In the genomic region with DNA sequence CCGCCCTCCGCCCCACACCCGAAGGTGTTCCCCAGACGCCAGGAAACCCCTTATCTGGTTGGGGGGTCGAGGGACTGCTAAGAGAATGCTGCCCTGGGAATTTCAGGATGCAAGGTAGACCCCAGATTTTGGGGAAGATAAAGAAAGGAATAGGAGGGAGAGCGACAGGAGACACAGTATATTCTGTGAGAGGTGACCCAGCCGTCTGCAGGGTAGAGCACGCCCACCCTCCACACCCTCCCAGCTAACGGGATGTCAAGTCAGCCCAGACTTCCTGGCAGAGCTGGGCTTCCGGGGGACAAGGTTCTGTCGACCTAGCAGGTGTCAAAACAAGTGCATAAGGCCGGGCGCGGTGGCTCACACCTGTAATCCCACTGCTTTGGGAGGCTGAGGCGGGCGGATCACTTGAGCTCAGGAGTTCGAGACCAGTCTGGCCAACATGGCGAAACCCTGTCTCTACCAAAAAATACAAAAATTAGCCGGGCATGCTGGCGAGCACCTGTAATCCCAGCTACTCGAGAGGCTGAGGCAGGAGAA, we compare ENCODE assay signal across 10 cellular contexts. TPM values are rescaled to one million over a fixed set of nuclear protein-coding genes. Genes with fewer than 3 reads are reported as not detected.
DNase-seq lines count a peak whose midpoint lies in the region; ATAC-seq and TF ChIP-seq lines count a peak whose summit lies in the region.
"Had no signal": no experiment of that assay in that cellular context is flagged by ENCODE, and none has a peak within 500 bp of the region (broad histone marks: within the 10 kb centered on the region; RNA-seq: fewer than 3 reads in every experiment).

No MANE protein-coding gene starts in this region.

- ATAC-seq in PC-3: no peak
- no peak for ATAC-seq in GM21423 (IDR thresholded peaks at IDR 0.05; ENCODE audit: unreplicated experiment)

- no peak overlapping the region for H3K27ac Mint-ChIP-seq in activated naive CD4-positive, alpha-beta T cell treated with anti-CD3 and anti-CD28 coated beads for 36 hours
- peak overlapping the region; percentile 48 for H3K27ac Mint-ChIP-seq in glutamatergic neuron (ENCODE audit: unreplicated experiment)
- peak overlapping the region; percentile 90 for H3K27ac Mint-ChIP-seq in progenitor cell of endocrine pancreas

- CTCF ChIA-PET in activated naive CD4-positive, alpha-beta T cell treated with anti-CD3 and anti-CD28 coated beads for 36 hours (lab: Charles Lee): interaction anchor here (0.8 kb wide), 1 partner anchor 14 kb away, joined by 3 read pairs; the partner anchor contains the start of gene LRRC8E
- CTCF ChIA-PET in PC-3 (lab: Charles Lee): no interaction called here

- H3K36me3 ChIP-seq in PC-3 (ENCODE audit: low read depth, low read length): no peaks in the 10 kb centered on the region
- H3K36me3 ChIP-seq: uterus had no signal

- no peaks in the 10 kb centered on the region for H3K9me3 Mint-ChIP-seq in activated naive CD4-positive, alpha-beta T cell treated with anti-CD3 and anti-CD28 coated beads for 36 hours
- H3K9me3 Mint-ChIP-seq in glutamatergic neuron (ENCODE audit: unreplicated experiment): peaks cover 6% of the 10 kb centered on the region
- peaks cover 2% of the 10 kb centered on the region for H3K9me3 Mint-ChIP-seq in progenitor cell of endocrine pancreas (ENCODE audit: low read depth)

- no peak overlapping the region for H3K27ac ChIP-seq in PC-3 (ENCODE audit: low read length)
- H3K27ac ChIP-seq: uterus had no signal

- peak overlapping the region; percentile 69 for H3K4me3 ChIP-seq in PC-3 (ENCODE audit: low read length)
- H3K4me3 ChIP-seq: uterus had no signal

- DNase-seq in activated naive CD4-positive, alpha-beta T cell treated with anti-CD3 and anti-CD28 coated beads for 36 hours: no peak
- DNase-seq in activated naive CD4-positive, alpha-beta T cell treated with anti-CD3 and anti-CD28 coated beads, Interleukin-2, amount 50 U/mL, for 16 hours: no peak
- DNase-seq in PC-3 (no peak), glutamatergic neuron (no peak), progenitor cell of endocrine pancreas (ENCODE audit: low spot score, unreplicated experiment) (no peak), midbrain (lab: John Stamatoyannopoulos, UW) (no peak)
- DNase-seq in stimulated activated CD4-positive, alpha-beta T cell treated with anti-CD3 and anti-CD28 coated beads, Interleukin-2, amount 100 ng/mL, for 24 hours: no peak
- DNase-seq: KG1, uterus had no signal

- peaks cover 27% of the 10 kb centered on the region for H3K27me3 Mint-ChIP-seq in activated naive CD4-positive, alpha-beta T cell treated with anti-CD3 and anti-CD28 coated beads for 36 hours (ENCODE audit: low read depth)
- peaks cover 15% of the 10 kb centered on the region for H3K27me3 Mint-ChIP-seq in glutamatergic neuron (ENCODE audit: unreplicated experiment)
- no peaks in the 10 kb centered on the region for H3K27me3 Mint-ChIP-seq in progenitor cell of endocrine pancreas

- no peak for TF ChIP-seq CTCF in PC-3 (conservative IDR thresholded peaks at IDR 0.05; ENCODE audit: low read depth, low read length)
- no peak for TF ChIP-seq CTCF in glutamatergic neuron (IDR thresholded peaks at IDR 0.05; ENCODE audit: partially characterized antibody, unreplicated experiment)
- TF ChIP-seq CTCF in progenitor cell of endocrine pancreas (IDR thresholded peaks at IDR 0.05; ENCODE audit: unreplicated experiment): peak; percentile 17

- H2AFZ ChIP-seq in PC-3 (ENCODE audit: low read length): peak overlapping the region; percentile 80

- H3K9me2 ChIP-seq in PC-3 (replicated peaks; ENCODE audit: low read length): no peaks in the 10 kb centered on the region

- H3K27me3 ChIP-seq in PC-3 (ENCODE audit: low read length): no peaks in the 10 kb centered on the region

- H3K9me3 ChIP-seq in PC-3 (ENCODE audit: low read length): no peaks in the 10 kb centered on the region
- H3K9me3 ChIP-seq: uterus had no signal

- peaks cover 20% of the 10 kb centered on the region for H3K4me1 ChIP-seq in PC-3 (ENCODE audit: insufficient read depth, low read length)

- BruUV-seq in PC-3 (replicated peaks; lab: Mats Ljungman, UMichigan): no TSS peak

- peak overlapping the region; percentile 89 for H3K4me2 ChIP-seq in PC-3 (ENCODE audit: low read length)

- no peaks in the 10 kb centered on the region for H4K20me1 ChIP-seq in PC-3 (ENCODE audit: low read length)

- intact Hi-C loops in activated naive CD4-positive, alpha-beta T cell treated with anti-CD3 and anti-CD28 coated beads for 36 hours (cut with micrococcal nuclease): no loop called here
- intact Hi-C loops in PC-3 (cut with micrococcal nuclease): no loop called here

- H3K4me1 Mint-ChIP-seq in activated naive CD4-positive, alpha-beta T cell treated with anti-CD3 and anti-CD28 coated beads for 36 hours (ENCODE audit: low read depth): peaks cover 28% of the 10 kb centered on the region
- H3K4me1 Mint-ChIP-seq in glutamatergic neuron (ENCODE audit: low read depth, unreplicated experiment) (peaks cover 6% of the 10 kb centered on the region), progenitor cell of endocrine pancreas (ENCODE audit: low read depth) (peaks cover 8% of the 10 kb centered on the region)

- H3K4me3 Mint-ChIP-seq in activated naive CD4-positive, alpha-beta T cell treated with anti-CD3 and anti-CD28 coated beads for 36 hours: peak overlapping the region; percentile 41
- H3K4me3 Mint-ChIP-seq in glutamatergic neuron (ENCODE audit: unreplicated experiment) (peak overlapping the region; percentile 82), progenitor cell of endocrine pancreas (ENCODE audit: low read depth) (peak overlapping the region; percentile 78)

- no peak overlapping the region for H3K9ac ChIP-seq in PC-3 (ENCODE audit: low read length)

- H3K36me3 Mint-ChIP-seq in activated naive CD4-positive, alpha-beta T cell treated with anti-CD3 and anti-CD28 coated beads for 36 hours (ENCODE audit: low read depth): no peaks in the 10 kb centered on the region
- H3K36me3 Mint-ChIP-seq in glutamatergic neuron (ENCODE audit: unreplicated experiment): no peaks in the 10 kb centered on the region
- H3K36me3 Mint-ChIP-seq in progenitor cell of endocrine pancreas (ENCODE audit: insufficient read depth): peaks cover 10% of the 10 kb centered on the region

- no peaks in the 10 kb centered on the region for H3K79me2 ChIP-seq in PC-3 (ENCODE audit: low read length)

- H3F3A ChIP-seq in PC-3 (ENCODE audit: low read length, unreplicated experiment): peaks cover 10% of the 10 kb centered on the region

- POLR2A ChIA-PET in PC-3 (lab: Charles Lee; ENCODE audit: unreplicated experiment): interaction anchor here (0.6 kb wide), 1 partner anchor 16 kb away, joined by 5 read pairs; no protein-coding TSS in a partner anchor

RNA-seq across cellular contexts. Expression of gene PRR36, which starts 0.7 kb away (rescaled TPM):
- total RNA-seq in activated naive CD4-positive, alpha-beta T cell treated with anti-CD3 and anti-CD28 coated beads for 36 hours: under 1 TPM; 0.07 to 0.12 TPM
- total RNA-seq in PC-3 (2014; rRNA removed): 2.4 and 2.5 TPM in 2 replicates
- 37.4 TPM for total RNA-seq in glutamatergic neuron (ENCODE audit: unreplicated experiment)
- total RNA-seq in progenitor cell of endocrine pancreas: 37.4 and 40.4 TPM in 2 replicates

RNA-seq across cellular contexts. Expression of gene LRRC8E, which starts 13.4 kb away (rescaled TPM):
- not detected for total RNA-seq in activated naive CD4-positive, alpha-beta T cell treated with anti-CD3 and anti-CD28 coated beads for 36 hours
- 30.8 and 35.3 TPM in 2 replicates for total RNA-seq in PC-3 (2014; rRNA removed)
- not detected for total RNA-seq in glutamatergic neuron (ENCODE audit: unreplicated experiment)
- total RNA-seq in progenitor cell of endocrine pancreas: 3.6 and 3.9 TPM in 2 replicates

RNA-seq across cellular contexts. Expression of gene MAP2K7, which starts 28.8 kb away (rescaled TPM):
- 10 to 100 TPM; 39.1 to 39.8 TPM for total RNA-seq in activated naive CD4-positive, alpha-beta T cell treated with anti-CD3 and anti-CD28 coated beads for 36 hours
- total RNA-seq in PC-3 (2014; rRNA removed) (39.3 and 40.5 TPM in 2 replicates), glutamatergic neuron (ENCODE audit: unreplicated experiment) (44.2 TPM), progenitor cell of endocrine pancreas (50.7 and 53.5 TPM in 2 replicates)

RNA-seq across cellular contexts. Expression of gene TGFBR3L, which starts 39.7 kb away (rescaled TPM):
- 1 to 10 TPM; 1.7 to 3.7 TPM for total RNA-seq in activated naive CD4-positive, alpha-beta T cell treated with anti-CD3 and anti-CD28 coated beads for 36 hours
- total RNA-seq in PC-3 (2014; rRNA removed): 10.5 and 15.5 TPM in 2 replicates
- total RNA-seq in glutamatergic neuron (ENCODE audit: unreplicated experiment): 0.69 TPM
- total RNA-seq in progenitor cell of endocrine pancreas: 0.67 and 1.1 TPM in 2 replicates

RNA-seq across cellular contexts. Expression of gene EVI5L, which starts 44.9 kb away (rescaled TPM):
- 1 to 10 TPM; 5.2 TPM for total RNA-seq in activated naive CD4-positive, alpha-beta T cell treated with anti-CD3 and anti-CD28 coated beads for 36 hours
- total RNA-seq in PC-3 (2014; rRNA removed) (29.5 and 42.4 TPM in 2 replicates), glutamatergic neuron (ENCODE audit: unreplicated experiment) (36.4 TPM), progenitor cell of endocrine pancreas (15.2 and 16.2 TPM in 2 replicates)

Comparison
In these comparisons a context has a peak if more than half of its experiments do, and no peak if none do; other contexts are left out.
1. RNA of gene PRR36, which starts 0.7 kb away (total RNA-seq): 37.4 TPM in glutamatergic neuron (single experiment) and 37.4 to 40.4 TPM in progenitor cell of endocrine pancreas; 2.4 to 2.5 TPM in PC-3 and 0.07 to 0.12 TPM in activated naive CD4-positive, alpha-beta T cell treated with anti-CD3 and anti-CD28 coated beads for 36 hours; every median in the first group is over 10 times any median in the second.
2. Peak in every context shown above with its lines, with median percentiles within 50 percentile points of each other: H3K4me3 Mint-ChIP-seq.